In the genomic region with DNA sequence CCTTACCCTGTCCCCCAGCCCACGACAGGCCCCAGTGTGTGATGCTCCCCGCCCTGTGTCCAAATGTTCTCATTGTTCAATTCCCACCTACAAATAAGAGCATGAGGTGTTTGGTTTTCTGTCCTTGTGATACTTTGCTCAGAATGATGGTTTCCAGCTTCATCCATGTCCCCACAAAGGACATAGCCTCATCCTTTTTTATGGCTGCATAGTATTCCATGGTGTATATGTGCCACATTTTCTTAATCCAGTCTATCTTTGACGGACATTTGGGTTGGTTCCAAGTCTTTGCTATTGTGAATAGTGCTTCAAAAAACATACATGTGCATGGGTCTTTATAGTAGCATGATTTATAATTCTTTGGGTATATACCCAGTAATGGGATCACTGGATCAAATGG, we compare ENCODE assay signal across 7 cellular contexts. TPM values are rescaled to one million over a fixed set of nuclear protein-coding genes. Genes with fewer than 3 reads are reported as not detected.
"Had no signal": no experiment of that assay in that cellular context is flagged by ENCODE, and none has a peak within 500 bp of the region (broad histone marks: within the 10 kb centered on the region; RNA-seq: fewer than 3 reads in every experiment).

No MANE protein-coding gene starts in this region.

RNA-seq across cellular contexts. Expression of a gene that starts 24.3 kb away (rescaled TPM):
- total RNA-seq: GM23248, GM23338, H1, H7, H9, HFFc6 had no signal
- polyA plus RNA-seq: GM23248, GM23338, H1 had no signal

RNA-seq across cellular contexts. Expression of a gene that starts 32.5 kb away (rescaled TPM):
- total RNA-seq: GM23248, GM23338, H1, H4, H7, H9, HFFc6 had no signal
- polyA plus RNA-seq: GM23248, GM23338, H1 had no signal

RNA-seq across cellular contexts. Expression of a gene that starts 46.4 kb away (rescaled TPM):
- total RNA-seq: GM23248, GM23338, H1, H4, H7, H9, HFFc6 had no signal
- polyA plus RNA-seq: GM23248, GM23338, H1 had no signal
